8 cellular contexts compared by ENCODE assay signal in genomic region chr2:231056453-231057416, GRCh38. TPM values are rescaled to one million over a fixed set of nuclear protein-coding genes. Genes with fewer than 3 reads are reported as not detected.
A peak's percentile ranks its signal among the peaks of the same experiment; 100 is the strongest.
DNase-seq lines count a peak whose midpoint lies in the region; ATAC-seq, FAIRE-seq and TF ChIP-seq lines count a peak whose summit lies in the region.

Gene PSMD1 (plus strand): TSS chr2:231056867. CDS start chr2:231057026, 159 bp downstream.

- H3K27me3 ChIP-seq in CD4-positive, CD25-positive, alpha-beta regulatory T cell (ENCODE audit: control insufficient read depth, insufficient read depth, low read length) = peaks cover 1% of the 10 kb centered on the region
- no peaks in the 10 kb centered on the region; a peak in 1 of 5 replicates for H3K27me3 ChIP-seq in HepG2 (ENCODE audit: control insufficient read depth in 1 of 2, insufficient read depth in 2 of 2, low read length in 2 of 2)

- peak within 1 kb of the TSS; percentile 99 to 100 (median 100) for H3K27ac Mint-ChIP-seq in CD4-positive, CD25-positive, alpha-beta regulatory T cell

- peak within 1 kb of the TSS; percentile 85 for H3K4me2 ChIP-seq in HepG2 (ENCODE audit: low read depth, low read length)

- POLR2A ChIA-PET in HepG2 (lab: Yijun Ruan, JAX) = interaction anchor here (1.0 to 1.4 kb wide), 3 partner anchors 11 to 407 kb away, joined by 4 to 5 read pairs (median 5); partner anchors contain the start of gene NCL

- no TSS peak for BruUV-seq in HepG2 (replicated peaks; lab: Mats Ljungman, UMichigan)

- peak within 1 kb of the TSS; percentile 87 for H3K27ac ChIP-seq in CD4-positive, CD25-positive, alpha-beta regulatory T cell (ENCODE audit: insufficient read depth, low read length, poor library complexity, severe bottlenecking)
- peak within 1 kb of the TSS; percentile 95 for H3K27ac ChIP-seq in HepG2 (ENCODE audit: extremely low read length, insufficient read depth, low read length)

- peaks cover 6% of the 10 kb centered on the region for H3K36me3 Mint-ChIP-seq in CD4-positive, CD25-positive, alpha-beta regulatory T cell

- peak; percentile 86 for ATAC-seq in CD4-positive, CD25-positive, alpha-beta regulatory T cell (ENCODE audit: low read depth in 2 of 2)
- ATAC-seq in GM19372 (IDR thresholded peaks at IDR 0.05; ENCODE audit: low read depth, unreplicated experiment) (peak; percentile 61), HG03558 (IDR thresholded peaks at IDR 0.05; ENCODE audit: extremely low read depth, unreplicated experiment) (peak; percentile 38), HepG2 (peak; percentile 71)

- CTCF ChIA-PET in HepG2 (lab: Yijun Ruan, JAX; ENCODE audit: low intra/inter-chr PET ratio, low total read pairs) = interaction anchor here (0.7 to 0.9 kb wide), 2 partner anchors 18 to 155 kb away, joined by 3 read pairs; no protein-coding TSS in a partner anchor

- peak; percentile 95 for TF ChIP-seq CTCF in HepG2 (CRISPR knock-in tag; IDR thresholded peaks at IDR 0.05)

- H3K4me1 ChIP-seq in CD4-positive, CD25-positive, alpha-beta regulatory T cell (ENCODE audit: control insufficient read depth, insufficient read depth, low read length, poor library complexity, severe bottlenecking) = peaks cover 41% of the 10 kb centered on the region
- H3K4me1 ChIP-seq in HepG2 (ENCODE audit: insufficient read depth, low read length) = peaks cover 57% of the 10 kb centered on the region

- DNase-seq in CD4-positive, CD25-positive, alpha-beta regulatory T cell = peak; percentile 86 to 98 (median 95)
- DNase-seq in NCI-H774 (lab: John Stamatoyannopoulos, UW) (peak; percentile 84), dermis blood vessel endothelial cell (peak; percentile 97), HepG2 (ENCODE audit: low spot score) (peak; percentile 91)
- peak; percentile 90 to 92 for DNase-seq in activated CD4-positive, alpha-beta T cell treated with anti-CD3 and anti-CD28 coated beads, Interleukin-2, amount 50 U/mL, for 4 hours
- DNase-seq in stimulated activated CD4-positive, alpha-beta T cell treated with anti-CD3 and anti-CD28 coated beads, Interleukin-4, amount 100 ng/mL, for 1 hour = peak; percentile 92

- TF ChIP-seq EP300 in HepG2 (IDR thresholded peaks at IDR 0.05; ENCODE audit: low read depth in 2 of 2, low read length in 2 of 2) (peak in 1 of 2 experiments; percentile 28; a peak in 1 of 4 replicates), HepG2 (CRISPR knock-in tag; IDR thresholded peaks at IDR 0.05; ENCODE audit: borderline replicate concordance) (peak; percentile 9; the same call in 1 of the 2 replicates)

- H3K27me3 Mint-ChIP-seq in CD4-positive, CD25-positive, alpha-beta regulatory T cell = peaks cover 31% of the 10 kb centered on the region

- in situ Hi-C loops in HepG2 (cut with HindIII; ENCODE audit: extremely low pct_ligation_motif_present, low pct_unique_long_range_greater_than_20kb) = no loop called here

- peak within 1 kb of the TSS; percentile 98 for H3K9ac ChIP-seq in HepG2 (ENCODE audit: insufficient read depth, low read depth, low read length)

- H3K9me3 Mint-ChIP-seq in CD4-positive, CD25-positive, alpha-beta regulatory T cell = no peaks in the 10 kb centered on the region

- intact Hi-C loops in HepG2 (cut with micrococcal nuclease; ENCODE audit: unreplicated experiment) = loop anchor here (1.0 to 10.0 kb wide), 3 partner anchors 136 to 192 kb away; partner anchors contain the start of gene ITM2C

- TF ChIP-seq RAD21 in HepG2 (CRISPR knock-in tag; IDR thresholded peaks at IDR 0.05) = peak; percentile 62

- H2AFZ ChIP-seq in HepG2 (ENCODE audit: low read length) = peak within 1 kb of the TSS; percentile 81

- H3K4me3 Mint-ChIP-seq in CD4-positive, CD25-positive, alpha-beta regulatory T cell = peak within 1 kb of the TSS; percentile 97 to 100 (median 99)

- peaks cover 17 to 64% (median 50%) of the 10 kb centered on the region in 4 donors for H3K4me1 Mint-ChIP-seq in CD4-positive, CD25-positive, alpha-beta regulatory T cell

- peak within 1 kb of the TSS; percentile 84 for H3K4me3 ChIP-seq in CD4-positive, CD25-positive, alpha-beta regulatory T cell (ENCODE audit: low read depth, low read length)
- H3K4me3 ChIP-seq in HepG2 (replicated peaks in 1 of 3; ENCODE audit: insufficient read depth in 1 of 3, low read depth in 2 of 3, low read length in 3 of 3) = peak within 1 kb of the TSS; percentile 83 to 99 (median 96)

- peaks cover 50% of the 10 kb centered on the region for H3K79me2 ChIP-seq in HepG2 (ENCODE audit: insufficient read depth, low read length)

- under 1% methylated on average over 36 of the region's 73 CpGs for WGBS in HepG2 (ENCODE audit: low lambda C conversion rate)

- peak; percentile 76 for FAIRE-seq in HepG2 (lab: Jason Lieb, UNC)

- TF ChIP-seq POLR2A in HepG2 (IDR thresholded peaks at IDR 0.05; ENCODE audit: insufficient read depth in 1 of 2, low read depth in 2 of 2, low read length in 2 of 2) = peak in 1 of 2 experiments; percentile 86; a peak in 2 of 4 replicates

- H4K20me1 ChIP-seq in HepG2 (ENCODE audit: insufficient read depth, low read length) = peaks cover 19% of the 10 kb centered on the region; the same call in 1 of the 2 replicates

- peaks cover 6% of the 10 kb centered on the region for H3K36me3 ChIP-seq in CD4-positive, CD25-positive, alpha-beta regulatory T cell (ENCODE audit: control insufficient read depth, insufficient read depth, low read length)
- H3K36me3 ChIP-seq in HepG2 (replicated peaks in 1 of 2; ENCODE audit: control insufficient read depth in 1 of 2, insufficient read depth in 2 of 2, low read length in 2 of 2) = peaks cover 2 to 10% of the 10 kb centered on the region in 2 experiments; a peak in 4 of 5 replicates

- H3K9me3 ChIP-seq in CD4-positive, CD25-positive, alpha-beta regulatory T cell (ENCODE audit: control insufficient read depth in 2 of 2, low read length in 2 of 2) = no peaks in the 10 kb centered on the region
- no peaks in the 10 kb centered on the region for H3K9me3 ChIP-seq in HepG2 (ENCODE audit: low read length)

TF ChIP-seq in HepG2, 621 proteins besides CTCF, POLR2A, EP300 and RAD21 (continues in another document):
- TF ChIP-seq HNRNPLL (IDR thresholded peaks at IDR 0.05; ENCODE audit: low read depth, low read length, poor library complexity, severe bottlenecking) (peak; percentile 80), BRD4 (CRISPR knock-in tag; IDR thresholded peaks at IDR 0.05) (no peak), PHB2 (IDR thresholded peaks at IDR 0.05; ENCODE audit: partially characterized antibody) (no peak), ZNF235 (CRISPR knock-in tag; IDR thresholded peaks at IDR 0.05; ENCODE audit: borderline replicate concordance) (peak; percentile 96; the same call in 1 of the 2 replicates), NR2C2 (CRISPR knock-in tag; IDR thresholded peaks at IDR 0.05; ENCODE audit: borderline replicate concordance) (peak; percentile 53; the same call in 1 of the 2 replicates), KMT2B (CRISPR knock-in tag; IDR thresholded peaks at IDR 0.05) (peak; percentile 95), RNF2 (conservative IDR thresholded peaks at IDR 0.05; ENCODE audit: low read depth) (peak; percentile 70; the same call in 1 of the 2 replicates), ZNF18 (CRISPR knock-in tag; IDR thresholded peaks at IDR 0.05; ENCODE audit: insufficient replicate concordance) (no peak), FOXC1 (CRISPR knock-in tag; IDR thresholded peaks at IDR 0.05; ENCODE audit: borderline replicate concordance) (peak; percentile 77; the same call in 1 of the 2 replicates), MXD3 (CRISPR knock-in tag; IDR thresholded peaks at IDR 0.05) (peak; percentile 41)

RNA-seq across cellular contexts. Expression of gene PSMD1, which starts in this region (rescaled TPM):
- total RNA-seq in CD4-positive, CD25-positive, alpha-beta regulatory T cell = 45.0 TPM
- 10 to 100 TPM; 48.6 to 70.7 (median 61.9) TPM for polyA plus RNA-seq in CD4-positive, CD25-positive, alpha-beta regulatory T cell
- 115 and 135 TPM in 2 replicates for total RNA-seq in dermis blood vessel endothelial cell
- 191 and 287 TPM in 2 replicates for total RNA-seq in HepG2 (2016; rRNA removed; fragmentation: Illumina TruSeq; extraction: Trizol)
- total RNA-seq in HepG2 (2016; cell fraction: cytosol; rRNA removed; fragmentation: Illumina TruSeq; extraction: Trizol; ENCODE audit: low read depth) = 27.0 and 34.5 TPM in 2 replicates
- total RNA-seq in HepG2 (2016; cell fraction: insoluble cytoplasmic fraction; rRNA removed; fragmentation: Illumina TruSeq; extraction: Trizol) = 192 and 276 TPM in 2 replicates
- 40.7 and 50.7 TPM in 2 replicates for total RNA-seq in HepG2 (2016; cell fraction: membrane; rRNA removed; fragmentation: Illumina TruSeq; extraction: Trizol)
- total RNA-seq in HepG2 (2016; cell fraction: nucleus; rRNA removed; fragmentation: Illumina TruSeq; extraction: Trizol) = 131 and 150 TPM in 2 replicates
- 109 and 136 TPM in 2 replicates for polyA plus RNA-seq in HepG2 (2011; rRNA removed)
- 70.3 and 97.3 TPM in 2 replicates for polyA plus RNA-seq in HepG2 (2011; cell fraction: cytosol; rRNA removed)
- polyA plus RNA-seq in HepG2 (2011; cell fraction: nucleus; rRNA removed) = 59.1 and 61.7 TPM in 2 replicates
- 63.5 and 69.5 TPM in 2 replicates for polyA plus RNA-seq in HepG2 (2012)
- polyA plus RNA-seq in HepG2 (2016; cell fraction: cytosol; fragmentation: Illumina TruSeq; extraction: Trizol; ENCODE audit: low read depth) = 10.9 and 15.6 TPM in 2 replicates
- 202 TPM in 2 replicates for polyA plus RNA-seq in HepG2 (2016; cell fraction: insoluble cytoplasmic fraction; fragmentation: Illumina TruSeq; extraction: Trizol; ENCODE audit: low read depth)
- polyA plus RNA-seq in HepG2 (2016; cell fraction: membrane; fragmentation: Illumina TruSeq; extraction: Trizol; ENCODE audit: low read depth) = 21.2 and 25.3 TPM in 2 replicates
- 130 and 134 TPM in 2 replicates for polyA plus RNA-seq in HepG2 (2016; cell fraction: nucleus; fragmentation: Illumina TruSeq; extraction: Trizol; ENCODE audit: insufficient read depth, low read depth)
- 421 and 438 TPM in 2 replicates for polyA minus RNA-seq in HepG2 (2011; rRNA and poly(A)+ RNA removed; ENCODE audit: low replicate concordance)
- 58.8 and 72.8 TPM in 2 replicates for polyA minus RNA-seq in HepG2 (2011; cell fraction: cytosol; rRNA and poly(A)+ RNA removed)
- polyA minus RNA-seq in HepG2 (2011; cell fraction: nucleus; rRNA and poly(A)+ RNA removed) = 145 and 196 TPM in 2 replicates

Comparison
In these comparisons a context has a peak if more than half of its experiments do, and no peak if none do; other contexts are left out.
1. Peak in every context shown above with its lines: DNase-seq, ATAC-seq, H3K4me3 ChIP-seq and H3K27ac ChIP-seq.